In genomic region chr11:69541501-69542313, GRCh38 we compare ENCODE assay signal across 13 cellular contexts.
A peak's percentile ranks its signal among the peaks of the same experiment; 100 is the strongest.
DNase-seq lines count a peak whose midpoint lies in the region; ATAC-seq, FAIRE-seq and TF ChIP-seq lines count a peak whose summit lies in the region.
"Had no signal": no experiment of that assay in that cellular context is flagged by ENCODE, and none has a peak within 500 bp of the region (broad histone marks: within the 10 kb centered on the region; RNA-seq: fewer than 3 reads in every experiment).

No MANE protein-coding gene starts in this region.

- no peaks in the 10 kb centered on the region for H3K79me1 ChIP-seq in IMR-90 (ENCODE audit: low read depth in 1 of 2, low read length in 2 of 2)

- TF ChIP-seq EP300 in sigmoid colon (IDR thresholded peaks at IDR 0.05) (no peak), gastroesophageal sphincter (IDR thresholded peaks at IDR 0.05) (no peak)

- no peak overlapping the region for H2BK120ac ChIP-seq in IMR-90 (ENCODE audit: low read depth, low read length)

- TF ChIP-seq CTCF in IMR-90 (conservative IDR thresholded peaks at IDR 0.05; ENCODE audit: low read depth, low read length) (no peak), sigmoid colon (IDR thresholded peaks at IDR 0.05) (no peak), gastroesophageal sphincter (IDR thresholded peaks at IDR 0.05) (no peak)

- peak; percentile 17 for DNase-seq in NCI-H2196 (lab: John Stamatoyannopoulos, UW; ENCODE audit: unreplicated experiment)
- no peak for DNase-seq in NCI-H2196 treated with DMSO at 0.1 percent for 48 hours (lab: John Stamatoyannopoulos, UW; ENCODE audit: unreplicated experiment)
- DNase-seq in IMR-90 = peak; percentile 43
- peak; percentile 29 for DNase-seq in fibroblast of gingiva (ENCODE audit: low read depth)
- DNase-seq in sigmoid colon = peak; percentile 47
- no peak for DNase-seq in GM19239 (ENCODE audit: insufficient read length, low spot score)
- DNase-seq: activated T-cell treated with anti-CD3 and anti-CD28 coated beads, Interleukin-2, amount 50 U/mL, for 48 hours; NCI-H446; SHP77 treated with DMSO at 0.1 percent for 48 hours had no signal

- H3K4me1 ChIP-seq in IMR-90 (ENCODE audit: control insufficient read depth, insufficient read depth, low read length) (peaks cover 7% of the 10 kb centered on the region), sigmoid colon (no peaks in the 10 kb centered on the region), gastroesophageal sphincter (peaks cover 0 to 23% (median 5%) of the 10 kb centered on the region in 3 donors)

- H3K9me1 ChIP-seq in IMR-90 (ENCODE audit: insufficient read depth, low read length) = no peaks in the 10 kb centered on the region

- no TSS peak for BruUV-seq in IMR-90 (replicated peaks; lab: Mats Ljungman, UMichigan)

- in situ Hi-C loops in IMR-90 (cut with MboI; ENCODE audit: low sequenced_read_pairs) = no loop called here

- no peak overlapping the region for H2BK15ac ChIP-seq in IMR-90 (ENCODE audit: low read depth, low read length)

- H3K27me3 ChIP-seq in IMR-90 (ENCODE audit: control insufficient read depth, insufficient read depth, low read length) = peaks cover 10% of the 10 kb centered on the region; the same call in 1 of the 2 replicates
- H3K27me3 ChIP-seq in sigmoid colon = no peaks in the 10 kb centered on the region
- H3K27me3 ChIP-seq in gastroesophageal sphincter = peaks cover 27% of the 10 kb centered on the region

- H3K4me3 ChIP-seq in IMR-90 (ENCODE audit: insufficient read depth, low read depth, low read length) (no peak overlapping the region), sigmoid colon (no peak overlapping the region), gastroesophageal sphincter (no peak overlapping the region)

- H3K27ac ChIP-seq in IMR-90 (ENCODE audit: insufficient read depth, low read length) (no peak overlapping the region), sigmoid colon (no peak overlapping the region), gastroesophageal sphincter (no peak overlapping the region)
- H3K27ac ChIP-seq: epithelial cell of prostate, VCaP had no signal

- no peaks in the 10 kb centered on the region for H3K36me3 ChIP-seq in IMR-90 (ENCODE audit: control insufficient read depth, insufficient read depth, low read length)
- H3K36me3 ChIP-seq in sigmoid colon = no peaks in the 10 kb centered on the region
- no peaks in the 10 kb centered on the region for H3K36me3 ChIP-seq in gastroesophageal sphincter

- peak overlapping the region in 1 of 2 experiments; percentile 11; a peak in 1 of 4 replicates for H4K8ac ChIP-seq in IMR-90 (ENCODE audit: low read depth in 2 of 2, low read length in 2 of 2)

- TF ChIP-seq POLR2A in IMR-90 (IDR thresholded peaks at IDR 0.05; ENCODE audit: low read depth, low read length) (no peak), sigmoid colon (IDR thresholded peaks at IDR 0.05) (no peak), gastroesophageal sphincter (IDR thresholded peaks at IDR 0.05) (no peak)

- dilution Hi-C loops in IMR-90 (cut with HindIII; ENCODE audit: low sequenced_read_pairs, unreplicated experiment) = no loop called here

- H3K9me3 ChIP-seq in IMR-90 (ENCODE audit: control insufficient read depth, insufficient read depth, low read length) = no peaks in the 10 kb centered on the region
- no peaks in the 10 kb centered on the region for H3K9me3 ChIP-seq in sigmoid colon
- H3K9me3 ChIP-seq in gastroesophageal sphincter = no peaks in the 10 kb centered on the region

- peak overlapping the region; percentile 31 for H2AK9ac ChIP-seq in IMR-90 (replicated peaks; ENCODE audit: low read depth, low read length, poor library complexity)

- no peak overlapping the region; the same call in 1 of the 2 replicates for H3K14ac ChIP-seq in IMR-90 (replicated peaks; ENCODE audit: low read depth, low read length)

- H2BK5ac ChIP-seq in IMR-90 (ENCODE audit: low read depth, low read length, poor library complexity, severe bottlenecking) = no peak overlapping the region

- H4K91ac ChIP-seq in IMR-90 (ENCODE audit: insufficient read depth, low read depth, low read length) = no peak overlapping the region

- CTCF ChIA-PET in IMR-90 (lab: Yijun Ruan, JAX) = interaction anchor here (0.7 kb wide), 1 partner anchor 223 kb away, joined by 3 read pairs; no protein-coding TSS in a partner anchor

- POLR2A ChIA-PET in IMR-90 (lab: Charles Lee; ENCODE audit: unreplicated experiment) = no interaction called here

- ATAC-seq in IMR-90 (ENCODE audit: low read depth) (peak; percentile 17; the same call in 1 of the 2 replicates), gastroesophageal sphincter (no peak), HG03139 (IDR thresholded peaks at IDR 0.05; ENCODE audit: unreplicated experiment) (no peak)

- H2BK20ac ChIP-seq in IMR-90 (ENCODE audit: low read depth, low read length) = no peak overlapping the region

- no peak overlapping the region for H3K23ac ChIP-seq in IMR-90 (ENCODE audit: low read depth, low read length)

- no peak overlapping the region for H2AFZ ChIP-seq in IMR-90 (replicated peaks; ENCODE audit: low read length, poor library complexity)

- H3K4me2 ChIP-seq in IMR-90 (ENCODE audit: low read depth, low read length) = no peak overlapping the region

- whole genome bisulfite sequencing in IMR-90 (ENCODE audit: extremely low coverage in 2 of 2, insufficient read length in 1 of 2), 2 experiments = 48% methylated on average over 5 of the region's 8 CpGs; no CpG with 5 or more reads in 1 of the 2 experiments
- WGBS in sigmoid colon, 2 donors = 74 to 80% methylated on average over 8 of the region's 8 CpGs
- WGBS in gastroesophageal sphincter (ENCODE audit: low coverage in 1 of 2), 2 donors = 69 to 70% methylated on average over 2 to 8 of the region's 8 CpGs

- no peak for FAIRE-seq in GM19239 (lab: Jason Lieb, UNC)

- no peaks in the 10 kb centered on the region for H4K20me1 ChIP-seq in IMR-90 (ENCODE audit: insufficient read depth, low read length)

- H4K5ac ChIP-seq in IMR-90 (ENCODE audit: low read depth, low read length) = no peak overlapping the region

- intact Hi-C loops in IMR-90 (cut with micrococcal nuclease) = no loop called here
- intact Hi-C loops in sigmoid colon (cut with DNase I) = no loop called here

- H2AK5ac ChIP-seq in IMR-90 (ENCODE audit: low read depth, low read length) = no peak overlapping the region; the same call in 1 of the 2 replicates

- H3K4ac ChIP-seq in IMR-90 (ENCODE audit: low read depth, low read length) = no peak overlapping the region

- H3K9ac ChIP-seq in IMR-90 (ENCODE audit: low read depth, low read length) = no peak overlapping the region

- H3K18ac ChIP-seq in IMR-90 (ENCODE audit: low read depth, low read length) = no peak overlapping the region

- H3K56ac ChIP-seq in IMR-90 (ENCODE audit: extremely low read depth, insufficient read depth, low read length) = no peak overlapping the region

- TF ChIP-seq RAD21 in IMR-90 (IDR thresholded peaks at IDR 0.05; ENCODE audit: low read length) = no peak

TF ChIP-seq in IMR-90, 13 proteins besides CTCF, POLR2A, EP300 and RAD21:
- TF ChIP-seq RCOR1 (IDR thresholded peaks at IDR 0.05; ENCODE audit: insufficient replicate concordance, low read length) (no peak), BHLHE40 (IDR thresholded peaks at IDR 0.05; ENCODE audit: low read depth, low read length) (no peak), USF2 (IDR thresholded peaks at IDR 0.05; ENCODE audit: low read depth, low read length) (no peak)

Comparison
In these comparisons a context has a peak if more than half of its experiments do, and no peak if none do; other contexts are left out.
1. DNase-seq: peak in NCI-H2196 (single experiment), IMR-90 (single experiment), fibroblast of gingiva (single experiment) and sigmoid colon (single experiment); none in NCI-H2196 treated with DMSO at 0.1 percent for 48 hours (single experiment) and GM19239 (single experiment).